1 cellular context compared by ENCODE assay signal in genomic region chr3:194749631-194750271, GRCh38.
TF ChIP-seq lines count a peak whose summit lies in the region.

No MANE protein-coding gene starts in this region.

TF ChIP-seq in HepG2, 621 proteins besides CTCF, POLR2A, EP300 and RAD21 (continued from another document):
- no peak for TF ChIP-seq ZSCAN12 (CRISPR knock-in tag; IDR thresholded peaks at IDR 0.05)
- no peak for TF ChIP-seq E2F2 (CRISPR knock-in tag; IDR thresholded peaks at IDR 0.05; ENCODE audit: borderline replicate concordance)
- no peak for TF ChIP-seq ZNF30 (CRISPR knock-in tag; IDR thresholded peaks at IDR 0.05)
- no peak for TF ChIP-seq GLMP (CRISPR knock-in tag; IDR thresholded peaks at IDR 0.05; ENCODE audit: borderline replicate concordance)
- TF ChIP-seq CEBPG (CRISPR knock-in tag; IDR thresholded peaks at IDR 0.05) = peak; percentile 49; the same call in 1 of the 2 replicates
- no peak for TF ChIP-seq BRCA1 (CRISPR knock-in tag; IDR thresholded peaks at IDR 0.05)
- TF ChIP-seq NBN (conservative IDR thresholded peaks at IDR 0.05) = no peak
- TF ChIP-seq NR2C2 (CRISPR knock-in tag; IDR thresholded peaks at IDR 0.05; ENCODE audit: borderline replicate concordance) = peak; percentile 83
- peak; percentile 75; the same call in 1 of the 2 replicates for TF ChIP-seq HDAC1 (CRISPR knock-in tag; IDR thresholded peaks at IDR 0.05)
TF ChIP-seq in HepG2: peak in this region for 231.
